16 cellular contexts compared by ENCODE assay signal in genomic region chr16:51763072-51763658, GRCh38.
DNase-seq lines count a peak whose midpoint lies in the region; ATAC-seq and TF ChIP-seq lines count a peak whose summit lies in the region.
"Had no signal": no experiment of that assay in that cellular context is flagged by ENCODE, and none has a peak within 500 bp of the region (broad histone marks: within the 10 kb centered on the region; RNA-seq: fewer than 3 reads in every experiment).

No MANE protein-coding gene starts in this region.

- POLR2A ChIA-PET in T-cell (lab: Charles Lee) = no interaction called here

- H3K27ac Mint-ChIP-seq in T-cell (no peak overlapping the region), T-helper 17 cell (no peak overlapping the region)
- H3K27ac Mint-ChIP-seq: mesothelial cell of epicardium had no signal

- H3K4me3 ChIP-seq in Loucy (ENCODE audit: low read length, poor library complexity, severe bottlenecking) (no peak overlapping the region), WERI-Rb-1 (ENCODE audit: low read depth, low read length) (no peak overlapping the region; the same call in none of the 2 replicates)
- H3K4me3 ChIP-seq: ascending aorta had no signal

- no peaks in the 10 kb centered on the region for H4K20me1 ChIP-seq in Loucy (ENCODE audit: insufficient read depth, low read length, poor library complexity, severe bottlenecking)

- no peaks in the 10 kb centered on the region for H3K79me2 ChIP-seq in Loucy (ENCODE audit: insufficient read depth, low read length)
- H3K79me2 ChIP-seq: parathyroid adenoma had no signal

- no peak overlapping the region for H3K4me3 Mint-ChIP-seq in T-cell
- H3K4me3 Mint-ChIP-seq in T-helper 17 cell = no peak overlapping the region
- H3K4me3 Mint-ChIP-seq: mesothelial cell of epicardium had no signal

- no peak overlapping the region for H3K4me2 ChIP-seq in Loucy (ENCODE audit: low read depth, low read length, poor library complexity, severe bottlenecking)

- CTCF ChIA-PET in T-cell (lab: Charles Lee) = no interaction called here

- DNase-seq in A172 (ENCODE audit: low spot score) = peak; percentile 26
- DNase-seq in WERI-Rb-1 = peak; percentile 91
- DNase-seq in left kidney (ENCODE audit: low read depth, low spot score) = peak; percentile 91
- DNase-seq in T-cell = no peak
- DNase-seq in dermis blood vessel endothelial cell = no peak
- DNase-seq in T-helper 17 cell = no peak
- DNase-seq in NCI-H2196 (lab: John Stamatoyannopoulos, UW; ENCODE audit: unreplicated experiment) = no peak
- DNase-seq: activated effector memory CD4-positive, alpha-beta T cell treated with Interleukin-2 at 50 U/mL for 16 hours; KG1; NCI-H1694; stimulated activated CD4-positive, alpha-beta T cell treated with anti-CD3 and anti-CD28 coated beads, Interleukin-12 subunit alpha, Interleukin-12 subunit beta, amount 100 ng/mL, for 4 hours had no signal

- peak overlapping the region; percentile 28; the same call in 1 of the 2 replicates for H2AFZ ChIP-seq in Loucy (ENCODE audit: low read length)

- no peak overlapping the region for H3K9ac ChIP-seq in Loucy (ENCODE audit: low read depth, low read length, poor library complexity, severe bottlenecking)
- H3K9ac ChIP-seq: parathyroid adenoma had no signal

- H3K27me3 Mint-ChIP-seq in T-cell (peaks cover 6 to 13% of the 10 kb centered on the region in 2 donors), T-helper 17 cell (peaks cover 5% of the 10 kb centered on the region)

- H3K36me3 ChIP-seq in Loucy (ENCODE audit: insufficient read depth, low read length) = no peaks in the 10 kb centered on the region
- H3K36me3 ChIP-seq in WERI-Rb-1 = no peaks in the 10 kb centered on the region
- H3K36me3 ChIP-seq: ascending aorta had no signal

- ATAC-seq in T-cell (replicated peaks in 1 of 4) = no peak
- ATAC-seq in T-helper 17 cell = no peak
- ATAC-seq: HCT116 had no signal

- no peaks in the 10 kb centered on the region for H3K9me2 ChIP-seq in Loucy (replicated peaks; ENCODE audit: low read depth, low read length)

- TF ChIP-seq CTCF in Loucy (conservative IDR thresholded peaks at IDR 0.05; ENCODE audit: low read length) = no peak
- no peak for TF ChIP-seq CTCF in WERI-Rb-1 (IDR thresholded peaks at IDR 0.05; ENCODE audit: low read depth, low read length)

- peak overlapping the region; percentile 86 for H3K27ac ChIP-seq in WERI-Rb-1
- H3K27ac ChIP-seq: ascending aorta, parathyroid adenoma had no signal

- H3F3A ChIP-seq in Loucy (ENCODE audit: low read depth) = no peaks in the 10 kb centered on the region

- H3K9me3 Mint-ChIP-seq in T-cell = peaks cover 0 to 13% (median 4%) of the 10 kb centered on the region in 3 donors
- H3K9me3 Mint-ChIP-seq: mesothelial cell of epicardium had no signal

- no peaks in the 10 kb centered on the region for H3K4me1 ChIP-seq in Loucy (ENCODE audit: insufficient read depth, low read length, poor library complexity, severe bottlenecking)
- H3K4me1 ChIP-seq: ascending aorta, parathyroid adenoma had no signal

- H3K9me3 ChIP-seq in Loucy (ENCODE audit: insufficient read depth, low read depth, low read length) = no peaks in the 10 kb centered on the region
- no peaks in the 10 kb centered on the region for H3K9me3 ChIP-seq in WERI-Rb-1 (ENCODE audit: severe bottlenecking)
- no peaks in the 10 kb centered on the region for H3K9me3 ChIP-seq in T-helper 17 cell (ENCODE audit: control insufficient read depth, low read length, poor library complexity, severe bottlenecking)
- H3K9me3 ChIP-seq: ascending aorta had no signal

- H3K4me1 Mint-ChIP-seq in T-cell = no peaks in the 10 kb centered on the region
- H3K4me1 Mint-ChIP-seq in T-helper 17 cell = no peaks in the 10 kb centered on the region

- no peaks in the 10 kb centered on the region for H3K36me3 Mint-ChIP-seq in T-cell
- no peaks in the 10 kb centered on the region for H3K36me3 Mint-ChIP-seq in T-helper 17 cell (ENCODE audit: low read depth)
- H3K36me3 Mint-ChIP-seq: mesothelial cell of epicardium had no signal

- H3K27me3 ChIP-seq in Loucy (ENCODE audit: insufficient read depth, low read length, poor library complexity, severe bottlenecking) (no peaks in the 10 kb centered on the region), WERI-Rb-1 (ENCODE audit: insufficient read depth, low read depth, severe bottlenecking) (no peaks in the 10 kb centered on the region)
- H3K27me3 ChIP-seq: ascending aorta had no signal

Comparison
In these comparisons a context has a peak if more than half of its experiments do, and no peak if none do; other contexts are left out.
1. DNase-seq: peak in A172 (single experiment), WERI-Rb-1 (single experiment) and left kidney (single experiment); none in T-cell (0 of 34), dermis blood vessel endothelial cell (single experiment), T-helper 17 cell (0 of 3) and NCI-H2196 (single experiment).